ENCODE assay signal across 5 cellular contexts in the genomic region with DNA sequence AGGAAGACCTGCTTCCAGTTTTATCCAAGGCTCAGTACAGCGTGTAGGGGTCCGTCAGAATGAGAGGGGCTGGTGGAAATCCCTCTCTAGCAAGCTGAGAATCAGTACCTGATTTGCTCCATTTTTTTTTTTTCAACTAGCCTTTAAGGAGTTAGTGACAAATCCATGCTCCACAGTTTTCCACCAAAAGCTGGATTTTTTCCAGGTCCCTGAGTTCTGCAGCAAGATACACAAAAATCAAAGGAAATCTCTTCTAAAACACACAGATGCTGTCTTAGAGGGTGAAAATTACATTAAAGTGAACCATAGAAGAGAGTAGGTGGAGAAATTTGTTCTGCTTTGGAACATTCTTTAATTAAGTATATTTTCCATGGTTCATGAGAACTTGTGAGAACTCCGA.
"Had no signal": no experiment of that assay in that cellular context is flagged by ENCODE, and none has a peak within 500 bp of the region (broad histone marks: within the 10 kb centered on the region; RNA-seq: fewer than 3 reads in every experiment).

No MANE protein-coding gene starts in this region.

- DNase-seq: GM23248, GOT3, H7, HCEC 1CT, IMR-90 had no signal
